8 cellular contexts compared by ENCODE assay signal in the genomic region with DNA sequence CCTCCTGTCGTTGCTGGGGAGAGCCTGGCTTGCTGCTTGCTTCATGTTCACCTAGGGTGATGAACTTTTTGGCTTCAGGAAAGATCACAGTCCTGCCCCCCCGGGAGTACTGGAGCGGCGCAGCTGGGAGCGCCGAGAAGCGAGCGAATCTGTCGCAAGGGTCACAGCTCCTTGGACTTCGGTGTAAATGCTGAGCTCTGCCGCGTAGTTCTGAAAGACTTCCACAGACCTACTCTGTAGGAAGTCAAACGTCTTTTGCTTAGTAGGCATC. TPM values are rescaled to one million over a fixed set of nuclear protein-coding genes. Genes with fewer than 3 reads are reported as not detected.
A peak's percentile ranks its signal among the peaks of the same experiment; 100 is the strongest.
DNase-seq lines count a peak whose midpoint lies in the region; ATAC-seq and TF ChIP-seq lines count a peak whose summit lies in the region.

No MANE protein-coding gene starts in this region.

- no peaks in the 10 kb centered on the region for H3K9me3 Mint-ChIP-seq in natural killer cell treated with Interleukin-12 subunit alpha and Interleukin-12 subunit beta and Interleukin-15 and Interleukin-18, amount 100 ng/mL, for 72 hours

- H3K4me3 ChIP-seq in SJSA1 (peak overlapping the region; percentile 78), epithelial cell of proximal tubule (ENCODE audit: low read depth, low read length) (peak overlapping the region; percentile 97)

- H3K36me3 Mint-ChIP-seq in natural killer cell treated with Interleukin-12 subunit alpha and Interleukin-12 subunit beta and Interleukin-15 and Interleukin-18, amount 100 ng/mL, for 72 hours: peaks cover 7% of the 10 kb centered on the region

- H3K27ac Mint-ChIP-seq in natural killer cell treated with Interleukin-12 subunit alpha and Interleukin-12 subunit beta and Interleukin-15 and Interleukin-18, amount 100 ng/mL, for 72 hours: peak overlapping the region; percentile 90 to 97

- peak overlapping the region; percentile 98 for H3K4me3 Mint-ChIP-seq in natural killer cell treated with Interleukin-12 subunit alpha and Interleukin-12 subunit beta and Interleukin-15 and Interleukin-18, amount 100 ng/mL, for 72 hours

- peaks cover 27 to 32% of the 10 kb centered on the region in 2 donors for H3K4me1 Mint-ChIP-seq in natural killer cell treated with Interleukin-12 subunit alpha and Interleukin-12 subunit beta and Interleukin-15 and Interleukin-18, amount 100 ng/mL, for 72 hours (ENCODE audit: low read depth in 2 of 2)

- peaks cover 18% of the 10 kb centered on the region for H3K4me1 ChIP-seq in SJSA1 (replicated peaks)

- no peaks in the 10 kb centered on the region for H3K9me3 ChIP-seq in SJSA1 (replicated peaks)

- no peak for TF ChIP-seq CTCF in epithelial cell of proximal tubule (conservative IDR thresholded peaks at IDR 0.05; ENCODE audit: low read depth, low read length)

- H3K27ac ChIP-seq in SJSA1: peak overlapping the region; percentile 29

- peak; percentile 8 for DNase-seq in NCI-H510A treated with DMSO at 0.1 percent for 48 hours (lab: John Stamatoyannopoulos, UW)
- no peak for DNase-seq in NCI-H510A (lab: John Stamatoyannopoulos, UW)
- DNase-seq in SJSA1 (ENCODE audit: low read depth in 1 of 2, low spot score in 2 of 2): no peak
- no peak for DNase-seq in epithelial cell of proximal tubule (ENCODE audit: low read depth)
- no peak for DNase-seq in natural killer cell treated with Interleukin-12 subunit alpha and Interleukin-12 subunit beta and Interleukin-15 and Interleukin-18, amount 100 ng/mL, for 72 hours (ENCODE audit: low spot score)
- DNase-seq in superior temporal gyrus (ENCODE audit: extremely low spot score): no peak

- no peaks in the 10 kb centered on the region for H3K27me3 Mint-ChIP-seq in natural killer cell treated with Interleukin-12 subunit alpha and Interleukin-12 subunit beta and Interleukin-15 and Interleukin-18, amount 100 ng/mL, for 72 hours

- no peak for ATAC-seq in natural killer cell treated with Interleukin-12 subunit alpha and Interleukin-12 subunit beta and Interleukin-15 and Interleukin-18, amount 100 ng/mL, for 72 hours
- ATAC-seq in GM18861 (IDR thresholded peaks at IDR 0.05; ENCODE audit: unreplicated experiment): no peak
- ATAC-seq in HG03457 (IDR thresholded peaks at IDR 0.05; ENCODE audit: unreplicated experiment): no peak

- H3K27me3 ChIP-seq in SJSA1 (replicated peaks): no peaks in the 10 kb centered on the region

- peaks cover 35% of the 10 kb centered on the region for H3K36me3 ChIP-seq in SJSA1

RNA-seq across cellular contexts. Expression of gene ING1, which starts 2.7 kb away (rescaled TPM):
- total RNA-seq in SJSA1 (2014; rRNA removed; shearing (Covaris generic)): 42.7 and 76.0 TPM in 2 replicates
- 14.1 and 18.7 TPM in 2 replicates for total RNA-seq in epithelial cell of proximal tubule
- total RNA-seq in natural killer cell treated with Interleukin-12 subunit alpha and Interleukin-12 subunit beta and Interleukin-15 and Interleukin-18, amount 100 ng/mL, for 72 hours: 10 to 100 TPM; 11.1 to 15.7 TPM

RNA-seq across cellular contexts. Expression of gene CARS2, which starts 10.3 kb away (rescaled TPM):
- 250 and 360 TPM in 2 replicates for total RNA-seq in SJSA1 (2014; rRNA removed; shearing (Covaris generic))
- 28.5 and 143 TPM in 2 replicates for total RNA-seq in epithelial cell of proximal tubule
- 100 to 1,000 TPM in 1 of 2 donors, 10 to 100 TPM in 1; 58.1 to 112 TPM for total RNA-seq in natural killer cell treated with Interleukin-12 subunit alpha and Interleukin-12 subunit beta and Interleukin-15 and Interleukin-18, amount 100 ng/mL, for 72 hours
